Comparison of ENCODE assay signal across 17 cellular contexts in genomic region chr15:57873564-57874209, GRCh38.
DNase-seq lines count a peak whose midpoint lies in the region; ATAC-seq and TF ChIP-seq lines count a peak whose summit lies in the region.
"Had no signal": no experiment of that assay in that cellular context is flagged by ENCODE, and none has a peak within 500 bp of the region (broad histone marks: within the 10 kb centered on the region; RNA-seq: fewer than 3 reads in every experiment).

No MANE protein-coding gene starts in this region.

- peaks cover 3% of the 10 kb centered on the region for H3K9me3 ChIP-seq in skeletal muscle satellite cell (replicated peaks; ENCODE audit: low read length)

- no peaks in the 10 kb centered on the region for H3K36me3 Mint-ChIP-seq in activated naive CD8-positive, alpha-beta T cell treated with anti-CD3 and anti-CD28 coated beads, Interleukin-2, amount 50 U/mL, for 24 hours (ENCODE audit: low read depth)

- peaks cover 48% of the 10 kb centered on the region for H3K27me3 Mint-ChIP-seq in activated naive CD8-positive, alpha-beta T cell treated with anti-CD3 and anti-CD28 coated beads, Interleukin-2, amount 50 U/mL, for 24 hours

- H3K4me3 Mint-ChIP-seq in activated naive CD8-positive, alpha-beta T cell treated with anti-CD3 and anti-CD28 coated beads, Interleukin-2, amount 50 U/mL, for 24 hours: no peak overlapping the region
- H3K4me3 Mint-ChIP-seq: CD4-positive, alpha-beta memory T cell; naive B cell had no signal

- no peaks in the 10 kb centered on the region for H3K27me3 ChIP-seq in skeletal muscle satellite cell (ENCODE audit: control insufficient read depth, insufficient read depth, low read length)
- H3K27me3 ChIP-seq: heart left ventricle had no signal

- H3K27ac Mint-ChIP-seq in activated naive CD8-positive, alpha-beta T cell treated with anti-CD3 and anti-CD28 coated beads, Interleukin-2, amount 50 U/mL, for 24 hours: no peak overlapping the region
- H3K27ac Mint-ChIP-seq: CD4-positive, alpha-beta memory T cell; naive B cell had no signal

- H3K4me3 ChIP-seq in fibroblast of pulmonary artery (replicated peaks; ENCODE audit: low read depth, low read length) (no peak overlapping the region), skeletal muscle satellite cell (ENCODE audit: low read length) (no peak overlapping the region)
- H3K4me3 ChIP-seq: heart left ventricle had no signal

- no peak for TF ChIP-seq CTCF in fibroblast of pulmonary artery (IDR thresholded peaks at IDR 0.05; ENCODE audit: low read length, missing control alignments)

- no peak for ATAC-seq in HG03469 (IDR thresholded peaks at IDR 0.05; ENCODE audit: unreplicated experiment)
- ATAC-seq in activated naive CD8-positive, alpha-beta T cell treated with anti-CD3 and anti-CD28 coated beads, Interleukin-2, amount 50 U/mL, for 24 hours: no peak
- ATAC-seq: heart left ventricle, Panc1 had no signal

- peak overlapping the region; percentile 14 for H3K9ac ChIP-seq in skeletal muscle satellite cell (ENCODE audit: low read depth, low read length)

- H3K9me3 Mint-ChIP-seq in activated naive CD8-positive, alpha-beta T cell treated with anti-CD3 and anti-CD28 coated beads, Interleukin-2, amount 50 U/mL, for 24 hours: peaks cover 5% of the 10 kb centered on the region

- H3K4me1 Mint-ChIP-seq in activated naive CD8-positive, alpha-beta T cell treated with anti-CD3 and anti-CD28 coated beads, Interleukin-2, amount 50 U/mL, for 24 hours: no peaks in the 10 kb centered on the region

- no peaks in the 10 kb centered on the region for H3K36me3 ChIP-seq in skeletal muscle satellite cell (ENCODE audit: insufficient read depth, low read length)
- H3K36me3 ChIP-seq: heart left ventricle had no signal

- H3K4me2 ChIP-seq in skeletal muscle satellite cell (ENCODE audit: low read length): peak overlapping the region; percentile 52

- H3K4me1 ChIP-seq in skeletal muscle satellite cell (ENCODE audit: control insufficient read depth, insufficient read depth, low read length): peaks cover 36% of the 10 kb centered on the region
- H3K4me1 ChIP-seq: heart left ventricle had no signal

- peak; percentile 91 for DNase-seq in HS-27A (ENCODE audit: low read depth)
- peak; percentile 13 for DNase-seq in T1000 (lab: John Stamatoyannopoulos, UW)
- DNase-seq in fibroblast of pulmonary artery (ENCODE audit: low read depth): peak; percentile 74
- no peak for DNase-seq in NCI-H2081 (lab: John Stamatoyannopoulos, UW)
- DNase-seq in activated naive CD8-positive, alpha-beta T cell treated with anti-CD3 and anti-CD28 coated beads, Interleukin-2, amount 50 U/mL, for 24 hours: no peak
- DNase-seq: activated CD4-positive, CD25-positive, alpha-beta regulatory T cell treated with anti-CD3 and anti-CD28 coated beads, Interleukin-2, amount 50 U/mL, for 72 hours; activated naive CD4-positive, alpha-beta T cell treated with Interleukin-2 at 50 U/mL for 16 hours; caudate nucleus; CD4-positive, alpha-beta memory T cell; H7; heart left ventricle; naive B cell; NCI-H1694 treated with DMSO at 0.1 percent for 48 hours; NCI-H526 had no signal

Comparison
In these comparisons a context has a peak if more than half of its experiments do, and no peak if none do; other contexts are left out.
1. DNase-seq: peak in HS-27A (single experiment), T1000 (single experiment) and fibroblast of pulmonary artery (single experiment); none in NCI-H2081 (0 of 2) and activated naive CD8-positive, alpha-beta T cell treated with anti-CD3 and anti-CD28 coated beads, Interleukin-2, amount 50 U/mL, for 24 hours (single experiment).